Comparison of ENCODE assay signal across 23 cellular contexts in genomic region chr7:106433377-106433776, GRCh38.
"Had no signal": no experiment of that assay in that cellular context is flagged by ENCODE, and none has a peak within 500 bp of the region (broad histone marks: within the 10 kb centered on the region; RNA-seq: fewer than 3 reads in every experiment).

No MANE protein-coding gene starts in this region.

- H3K36me3 Mint-ChIP-seq: IgD-negative memory B cell had no signal

- DNase-seq: Kasumi-1, MV-4-11, NCI-H1048, NCI-H1105, NCI-H1417, NCI-H1436 treated with DMSO at 0.1 percent for 48 hours, NCI-H1694, NCI-H187 treated with DMSO at 0.1 percent for 48 hours, NCI-H2029 treated with DMSO at 0.1 percent for 48 hours, NCI-H2227 treated with DMSO at 0.1 percent for 48 hours, NCI-H510A, NCI-H524 treated with DMSO at 0.1 percent for 48 hours, NCI-H69, NCI-H774, SHP77, SK-N-SH, SW 1271 had no signal

- H3K4me1 Mint-ChIP-seq: IgD-negative memory B cell had no signal

- H3K27ac Mint-ChIP-seq: IgD-negative memory B cell had no signal

- H3K27ac ChIP-seq: HL-60, KMS-11, RWPE1 had no signal

- H3K4me3 Mint-ChIP-seq: IgD-negative memory B cell had no signal

- H3K27me3 Mint-ChIP-seq: IgD-negative memory B cell had no signal

- ATAC-seq: K562, Panc1 had no signal
